Comparison of ENCODE assay signal across 11 cellular contexts in genomic region chr2:47719099-47719498, GRCh38.
DNase-seq lines count a peak whose midpoint lies in the region; ATAC-seq lines count a peak whose summit lies in the region.
"Had no signal": no experiment of that assay in that cellular context is flagged by ENCODE, and none has a peak within 500 bp of the region (broad histone marks: within the 10 kb centered on the region; RNA-seq: fewer than 3 reads in every experiment).

No MANE protein-coding gene starts in this region.

- H3K4me1 Mint-ChIP-seq in naive B cell = peaks cover 47 to 62% (median 49%) of the 10 kb centered on the region in 3 donors
- peaks cover 1% of the 10 kb centered on the region for H3K4me1 Mint-ChIP-seq in activated naive CD8-positive, alpha-beta T cell treated with anti-CD3 and anti-CD28 coated beads for 36 hours

- H3K9me3 Mint-ChIP-seq in naive B cell = peaks cover 0 to 3% (median 0%) of the 10 kb centered on the region in 7 donors
- no peaks in the 10 kb centered on the region for H3K9me3 Mint-ChIP-seq in activated naive CD8-positive, alpha-beta T cell treated with anti-CD3 and anti-CD28 coated beads for 36 hours

- ATAC-seq in GM18907 (IDR thresholded peaks at IDR 0.05; ENCODE audit: unreplicated experiment) (peak; percentile 59), GM21619 (IDR thresholded peaks at IDR 0.05; ENCODE audit: unreplicated experiment) (peak; percentile 62), HG03280 (IDR thresholded peaks at IDR 0.05; ENCODE audit: unreplicated experiment) (peak; percentile 57), naive B cell (ENCODE audit: low read depth in 2 of 2) (peak; percentile 40 to 42)
- ATAC-seq: GM23338 had no signal

- no peak for DNase-seq in naive B cell
- DNase-seq in stimulated activated CD4-positive, alpha-beta T cell treated with anti-CD3 and anti-CD28 coated beads, Interleukin-4, amount 100 ng/mL, for 24 hours = no peak
- no peak for DNase-seq in activated naive CD8-positive, alpha-beta T cell treated with anti-CD3 and anti-CD28 coated beads for 36 hours
- DNase-seq in NCI-H1694 treated with DMSO at 0.1 percent for 48 hours (lab: John Stamatoyannopoulos, UW) = no peak
- no peak for DNase-seq in cerebellar cortex (ENCODE audit: low spot score)
- DNase-seq: stimulated activated CD4-positive, alpha-beta T cell treated with anti-CD3 and anti-CD28 coated beads, Interleukin-1b, Interleukin-23, amount 100 ng/mL, for 48 hours; tibial artery had no signal

- no peaks in the 10 kb centered on the region for H3K36me3 Mint-ChIP-seq in naive B cell
- H3K36me3 Mint-ChIP-seq in activated naive CD8-positive, alpha-beta T cell treated with anti-CD3 and anti-CD28 coated beads for 36 hours = no peaks in the 10 kb centered on the region

- peak overlapping the region in 3 of 6 donors; percentile 29 to 83 (median 61) for H3K27ac Mint-ChIP-seq in naive B cell
- no peak overlapping the region for H3K27ac Mint-ChIP-seq in activated naive CD8-positive, alpha-beta T cell treated with anti-CD3 and anti-CD28 coated beads for 36 hours
- H3K27ac Mint-ChIP-seq: GM23338 had no signal

- peak overlapping the region in 3 of 8 donors; percentile 1 to 63 (median 35) for H3K4me3 Mint-ChIP-seq in naive B cell
- no peak overlapping the region for H3K4me3 Mint-ChIP-seq in activated naive CD8-positive, alpha-beta T cell treated with anti-CD3 and anti-CD28 coated beads for 36 hours
- H3K4me3 Mint-ChIP-seq: GM23338 had no signal

- no peaks in the 10 kb centered on the region for H3K27me3 Mint-ChIP-seq in naive B cell
- peaks cover 7% of the 10 kb centered on the region for H3K27me3 Mint-ChIP-seq in activated naive CD8-positive, alpha-beta T cell treated with anti-CD3 and anti-CD28 coated beads for 36 hours
